8 cellular contexts compared by ENCODE assay signal in the genomic region with DNA sequence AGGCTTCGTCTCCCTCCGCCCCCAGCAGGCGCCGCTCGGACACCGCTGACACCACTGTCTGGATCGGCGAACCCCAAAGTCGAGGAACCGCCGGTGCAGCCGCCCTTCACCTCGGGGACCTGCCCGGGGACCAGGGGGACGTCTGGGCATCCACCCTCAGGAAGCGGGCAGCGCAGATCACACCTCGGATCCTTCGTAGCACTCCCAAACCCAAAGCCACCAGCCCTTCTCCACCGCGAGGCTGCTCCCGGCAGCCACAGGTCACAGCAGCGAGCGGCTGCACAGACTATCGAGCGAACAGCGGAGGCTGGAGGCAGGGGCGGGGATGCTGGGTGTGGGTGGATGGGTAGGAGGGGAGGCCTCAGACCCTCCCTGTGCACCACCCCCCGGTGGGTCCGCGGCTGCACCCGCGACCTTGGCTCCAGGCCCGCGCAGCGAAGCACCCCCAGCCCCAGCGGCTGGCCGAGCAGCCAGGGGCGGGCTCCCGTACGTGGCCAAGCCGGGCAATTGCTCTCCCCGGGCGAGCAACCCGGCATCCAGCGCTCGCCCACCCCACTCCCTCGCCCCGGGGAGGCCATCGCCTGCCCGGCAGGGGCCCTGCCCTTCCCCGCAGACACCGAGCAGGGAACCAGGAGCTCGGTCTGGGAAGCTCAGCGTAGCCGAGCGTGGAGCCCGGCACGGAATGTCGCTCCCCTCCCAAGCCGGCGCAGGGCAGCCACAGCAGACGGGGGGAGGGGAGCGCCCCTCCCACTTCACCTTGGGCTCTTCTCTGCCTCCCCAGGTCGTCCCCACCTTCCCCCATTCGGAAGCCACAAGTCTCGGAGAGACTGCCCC. TPM values are rescaled to one million over a fixed set of nuclear protein-coding genes. Genes with fewer than 3 reads are reported as not detected.
DNase-seq lines count a peak whose midpoint lies in the region; ATAC-seq and TF ChIP-seq lines count a peak whose summit lies in the region.

No MANE protein-coding gene starts in this region.

- TF ChIP-seq CTCF in hepatocyte (IDR thresholded peaks at IDR 0.05; ENCODE audit: poor library complexity) = peak; percentile 40
- no peak for TF ChIP-seq CTCF in HFFc6 (IDR thresholded peaks at IDR 0.05)

- peaks cover 16% of the 10 kb centered on the region for H3K4me1 ChIP-seq in hepatocyte (ENCODE audit: insufficient read depth)

- peaks cover 38% of the 10 kb centered on the region for H3K9me3 Mint-ChIP-seq in HFFc6

- no peaks in the 10 kb centered on the region for H3K9me3 ChIP-seq in hepatocyte (ENCODE audit: low read depth)

- no peaks in the 10 kb centered on the region for H3K36me3 ChIP-seq in hepatocyte (replicated peaks; ENCODE audit: insufficient read depth, low read depth)

- ATAC-seq in sciatic nerve (peak; percentile 51), HG02798 (IDR thresholded peaks at IDR 0.05; ENCODE audit: poor library complexity, unreplicated experiment) (no peak)

- H3K27me3 ChIP-seq in hepatocyte = peaks cover 76% of the 10 kb centered on the region

- peak overlapping the region; percentile 98 for H3K4me2 ChIP-seq in hepatocyte

- no peaks in the 10 kb centered on the region; the same call in 1 of the 2 replicates for H3K27me3 Mint-ChIP-seq in HFFc6 (ENCODE audit: insufficient read depth)

- intact Hi-C loops in sciatic nerve (cut with DNase I) = no loop called here

- no peaks in the 10 kb centered on the region for H3K9me2 ChIP-seq in hepatocyte (replicated peaks; ENCODE audit: insufficient read depth)

- H3K4me1 Mint-ChIP-seq in HFFc6 (ENCODE audit: low read depth) = no peaks in the 10 kb centered on the region

- H3K27ac ChIP-seq in hepatocyte = no peak overlapping the region

- H2AFZ ChIP-seq in hepatocyte = no peak overlapping the region

- H3K27ac Mint-ChIP-seq in HFFc6 = no peak overlapping the region

- no peaks in the 10 kb centered on the region for H4K20me1 ChIP-seq in hepatocyte (ENCODE audit: insufficient read depth, poor library complexity, severe bottlenecking)

- no peaks in the 10 kb centered on the region for H3K36me3 Mint-ChIP-seq in HFFc6 (ENCODE audit: low read depth)

- H3K4me3 Mint-ChIP-seq in HFFc6 = no peak overlapping the region

- no peaks in the 10 kb centered on the region for H3K79me2 ChIP-seq in hepatocyte

- peak overlapping the region; percentile 70 for H3K4me3 ChIP-seq in hepatocyte

- peak; percentile 67 for DNase-seq in ELF-1 (ENCODE audit: low read depth, low spot score)
- DNase-seq in NCI-H2227 (lab: John Stamatoyannopoulos, UW; ENCODE audit: unreplicated experiment) = peak; percentile 57
- DNase-seq in activated naive CD4-positive, alpha-beta T cell treated with anti-CD3 and anti-CD28 coated beads, Interleukin-2, amount 50 U/mL, for 16 hours = peak; percentile 34
- DNase-seq in hepatocyte (ENCODE audit: low spot score) = peak; percentile 46
- peak; percentile 65 for DNase-seq in sciatic nerve (ENCODE audit: low spot score)
- DNase-seq in HFFc6 = no peak
- DNase-seq in T1000 (lab: John Stamatoyannopoulos, UW) = no peak

- WGBS in hepatocyte (ENCODE audit: low lambda C conversion rate, missing lambda C conversion rate) = 1% methylated on average over 38 of the region's 67 CpGs

RNA-seq across cellular contexts. Expression of a gene that starts 1.0 kb away (rescaled TPM):
- total RNA-seq in hepatocyte (1.0 and 1.2 TPM in 2 replicates), sciatic nerve (10.8 TPM)
- polyA plus RNA-seq in hepatocyte = 0.52 and 0.59 TPM in 2 replicates
- under 1 TPM in 2 of 6 experiments, not detected in 4; 0.03 TPM for total RNA-seq in HFFc6 (2021; fragmentation: NEBNext Ultra II Directional; extraction: Animal tissue kit (Norgen Biotek cat#: 25700))

Comparison
In these comparisons a context has a peak if more than half of its experiments do, and no peak if none do; other contexts are left out.
1. DNase-seq: peak in ELF-1 (single experiment), NCI-H2227 (single experiment), activated naive CD4-positive, alpha-beta T cell treated with anti-CD3 and anti-CD28 coated beads, Interleukin-2, amount 50 U/mL, for 16 hours (single experiment), hepatocyte (single experiment) and sciatic nerve (single experiment); none in HFFc6 (single experiment) and T1000 (single experiment).